Comparison of ENCODE assay signal across 8 cellular contexts in genomic region chr7:127588019-127588696, GRCh38. TPM values are rescaled to one million over a fixed set of nuclear protein-coding genes. Genes with fewer than 3 reads are reported as not detected.
DNase-seq lines count a peak whose midpoint lies in the region; ATAC-seq and TF ChIP-seq lines count a peak whose summit lies in the region.

Gene ARF5 (plus strand): TSS chr7:127588411. CDS start chr7:127588499, 88 bp downstream.

- H3K36me3 Mint-ChIP-seq in activated naive CD4-positive, alpha-beta T cell treated with anti-CD3 and anti-CD28 coated beads, Interleukin-2, amount 50 U/mL, for 72 hours = peaks cover 18 to 21% of the 10 kb centered on the region in 2 donors
- peaks cover 20% of the 10 kb centered on the region for H3K36me3 Mint-ChIP-seq in osteocyte (ENCODE audit: unreplicated experiment)

- peaks cover 7 to 36% of the 10 kb centered on the region in 2 experiments; a peak in 2 of 3 replicates for H3K36me3 ChIP-seq in HEK293 (ENCODE audit: control insufficient read depth in 2 of 2, insufficient read depth in 1 of 2, low read length in 2 of 2)
- H3K36me3 ChIP-seq in thoracic aorta = peaks cover 19% of the 10 kb centered on the region

- CTCF ChIA-PET in HEK293 (lab: Yijun Ruan, JAX) = interaction anchor here (0.6 to 2.0 kb wide), 11 partner anchors 9 to 655 kb away, joined by 3 to 8 read pairs (median 3); no protein-coding TSS in a partner anchor

- H3K27ac ChIP-seq in HEK293 (ENCODE audit: extremely low read depth, low read depth, low read length) (peak within 1 kb of the TSS; percentile 77; the same call in 1 of the 2 replicates), thoracic aorta (peak within 1 kb of the TSS; percentile 86 to 87)

- POLR2A ChIA-PET in HEK293 (lab: Yijun Ruan, JAX) = interaction anchor here (0.7 to 2.8 kb wide), 6 partner anchors 10 to 622 kb away, joined by 3 to 13 read pairs (median 3); no protein-coding TSS in a partner anchor

- peak; percentile 68 for DNase-seq in GM04504 (ENCODE audit: low read depth)
- peak; percentile 58 for DNase-seq in MV-4-11 (lab: John Stamatoyannopoulos, UW)
- peak; percentile 14 for DNase-seq in SKM-1 (lab: John Stamatoyannopoulos, UW; ENCODE audit: unreplicated experiment)
- DNase-seq in activated naive CD4-positive, alpha-beta T cell treated with anti-CD3 and anti-CD28 coated beads, Interleukin-2, amount 50 U/mL, for 72 hours (ENCODE audit: low spot score in 2 of 2) = peak; percentile 85 to 90
- peak; percentile 84 for DNase-seq in glomerular visceral epithelial cell (ENCODE audit: extremely low spot score)
- peak; percentile 96 for DNase-seq in osteocyte (ENCODE audit: extremely low spot score, unreplicated experiment)
- DNase-seq in thoracic aorta (ENCODE audit: low spot score) = peak; percentile 45

- H3K27me3 ChIP-seq in thoracic aorta (replicated peaks; ENCODE audit: insufficient read depth) = no peaks in the 10 kb centered on the region

- H3K27me3 Mint-ChIP-seq in osteocyte (ENCODE audit: unreplicated experiment) = no peaks in the 10 kb centered on the region

- peaks cover 39% of the 10 kb centered on the region for H3K4me1 Mint-ChIP-seq in osteocyte (ENCODE audit: unreplicated experiment)

- TF ChIP-seq CTCF in HEK293 (tag by site-specific recombination; IDR thresholded peaks at IDR 0.05) = no peak
- TF ChIP-seq CTCF in osteocyte (IDR thresholded peaks at IDR 0.05) = no peak
- no peak for TF ChIP-seq CTCF in thoracic aorta (IDR thresholded peaks at IDR 0.05)

- H3K4me3 Mint-ChIP-seq in osteocyte (ENCODE audit: unreplicated experiment) = peak within 1 kb of the TSS; percentile 98

- H3K4me3 ChIP-seq in HEK293 (ENCODE audit: low read depth, low read length) = peak within 1 kb of the TSS; percentile 86
- peak within 1 kb of the TSS; percentile 92 for H3K4me3 ChIP-seq in thoracic aorta

- no peaks in the 10 kb centered on the region for H3K9me3 Mint-ChIP-seq in activated naive CD4-positive, alpha-beta T cell treated with anti-CD3 and anti-CD28 coated beads, Interleukin-2, amount 50 U/mL, for 72 hours
- peaks cover 6% of the 10 kb centered on the region for H3K9me3 Mint-ChIP-seq in osteocyte (ENCODE audit: unreplicated experiment)

- ATAC-seq in activated naive CD4-positive, alpha-beta T cell treated with anti-CD3 and anti-CD28 coated beads, Interleukin-2, amount 50 U/mL, for 72 hours = peak; percentile 81 to 87
- peak; percentile 74 for ATAC-seq in thoracic aorta (ENCODE audit: insufficient number of reproducible peaks, low FRiP score, low read depth)

- H3K27ac Mint-ChIP-seq in activated naive CD4-positive, alpha-beta T cell treated with anti-CD3 and anti-CD28 coated beads, Interleukin-2, amount 50 U/mL, for 72 hours = peak within 1 kb of the TSS; percentile 88 to 91
- peak within 1 kb of the TSS; percentile 92 for H3K27ac Mint-ChIP-seq in osteocyte (ENCODE audit: unreplicated experiment)

- H3K9me3 ChIP-seq in HEK293 (ENCODE audit: control insufficient read depth, insufficient read depth, low read depth, low read length) = no peaks in the 10 kb centered on the region
- no peaks in the 10 kb centered on the region for H3K9me3 ChIP-seq in thoracic aorta

- peaks cover 6% of the 10 kb centered on the region; the same call in 1 of the 2 replicates for H3K4me1 ChIP-seq in HEK293 (ENCODE audit: control insufficient read depth, insufficient read depth, low read length)
- H3K4me1 ChIP-seq in thoracic aorta (ENCODE audit: control insufficient read depth in 1 of 2, low read depth in 2 of 2) = peaks cover 24 to 45% of the 10 kb centered on the region in 2 donors

TF ChIP-seq in HEK293, 187 proteins besides CTCF, POLR2A, EP300 and RAD21 (continues in another document):
- TF ChIP-seq MZF1 (tag by site-specific recombination; IDR thresholded peaks at IDR 0.05; ENCODE audit: borderline replicate concordance) (no peak), EGR2 (tag by site-specific recombination; IDR thresholded peaks at IDR 0.05; ENCODE audit: low read depth) (0 out of 2 replicates have a peak, but pooled peaks have one; percentile 20), ZNF169 (tag by site-specific recombination; IDR thresholded peaks at IDR 0.05) (no peak), ZBTB48 (tag by site-specific recombination; IDR thresholded peaks at IDR 0.05) (peak; percentile 83), ZNF670 (tag by site-specific recombination; IDR thresholded peaks at IDR 0.05; ENCODE audit: low read depth) (no peak), SP7 (tag by site-specific recombination; IDR thresholded peaks at IDR 0.05) (0 out of 2 replicates have a peak, but pooled peaks have one; percentile 9), ZNF398 (tag by site-specific recombination; IDR thresholded peaks at IDR 0.05) (peak; percentile 20; the same call in 1 of the 2 replicates), KLF10 (tag by site-specific recombination; IDR thresholded peaks at IDR 0.05) (peak; percentile 48), ZNF335 (tag by site-specific recombination; conservative IDR thresholded peaks at IDR 0.05) (peak; percentile 49), ZNF423 (tag by site-specific recombination; IDR thresholded peaks at IDR 0.05) (no peak), ZNF529 (tag by site-specific recombination; IDR thresholded peaks at IDR 0.05; ENCODE audit: insufficient replicate concordance) (no peak), KLF16 (tag by site-specific recombination; IDR thresholded peaks at IDR 0.05) (no peak), ZBTB7A (tag by site-specific recombination; IDR thresholded peaks at IDR 0.05; ENCODE audit: low read depth) (0 out of 2 replicates have a peak, but pooled peaks have one; percentile 51), ZNF221 (tag by site-specific recombination; IDR thresholded peaks at IDR 0.05; ENCODE audit: borderline replicate concordance) (no peak), ZNF19 (tag by site-specific recombination; IDR thresholded peaks at IDR 0.05; ENCODE audit: low read depth) (no peak), ZNF121 (tag by site-specific recombination; IDR thresholded peaks at IDR 0.05) (no peak), ZNF704 (tag by site-specific recombination; IDR thresholded peaks at IDR 0.05) (no peak), FEZF1 (tag by site-specific recombination; IDR thresholded peaks at IDR 0.05) (no peak), RBAK (tag by site-specific recombination; IDR thresholded peaks at IDR 0.05) (no peak), ZNF223 (tag by site-specific recombination; IDR thresholded peaks at IDR 0.05) (0 out of 2 replicates have a peak, but pooled peaks have one; percentile 51), KLF9 (tag by site-specific recombination; IDR thresholded peaks at IDR 0.05; ENCODE audit: low read depth) (no peak), SP3 (tag by site-specific recombination; IDR thresholded peaks at IDR 0.05) (peak; percentile 22; the same call in 1 of the 2 replicates), ZNF768 (tag by site-specific recombination; IDR thresholded peaks at IDR 0.05) (no peak), ZNF664 (tag by site-specific recombination; IDR thresholded peaks at IDR 0.05) (no peak)

RNA-seq across cellular contexts. Expression of gene ARF5, which starts in this region (rescaled TPM):
- total RNA-seq in activated naive CD4-positive, alpha-beta T cell treated with anti-CD3 and anti-CD28 coated beads, Interleukin-2, amount 50 U/mL, for 72 hours = 100 to 1,000 TPM in 1 of 2 donors, 10 to 100 TPM in 1; 91.1 to 112 TPM
- total RNA-seq in osteocyte (179 and 191 TPM in 2 replicates), thoracic aorta (100 to 1,000 TPM; 107 to 165 TPM)

Comparison
In these comparisons a context has a peak if more than half of its experiments do, and no peak if none do; other contexts are left out.
1. Peak in every context shown above with its lines: DNase-seq, ATAC-seq, H3K4me3 ChIP-seq and H3K27ac ChIP-seq.
2. DNase-seq: peak in every context shown above with its lines; median percentile 96 in osteocyte; 88 in activated naive CD4-positive, alpha-beta T cell treated with anti-CD3 and anti-CD28 coated beads, Interleukin-2, amount 50 U/mL, for 72 hours; 84 in glomerular visceral epithelial cell; 68 in GM04504; 58 in MV-4-11; 45 in thoracic aorta; 14 in SKM-1.